In the genomic region with DNA sequence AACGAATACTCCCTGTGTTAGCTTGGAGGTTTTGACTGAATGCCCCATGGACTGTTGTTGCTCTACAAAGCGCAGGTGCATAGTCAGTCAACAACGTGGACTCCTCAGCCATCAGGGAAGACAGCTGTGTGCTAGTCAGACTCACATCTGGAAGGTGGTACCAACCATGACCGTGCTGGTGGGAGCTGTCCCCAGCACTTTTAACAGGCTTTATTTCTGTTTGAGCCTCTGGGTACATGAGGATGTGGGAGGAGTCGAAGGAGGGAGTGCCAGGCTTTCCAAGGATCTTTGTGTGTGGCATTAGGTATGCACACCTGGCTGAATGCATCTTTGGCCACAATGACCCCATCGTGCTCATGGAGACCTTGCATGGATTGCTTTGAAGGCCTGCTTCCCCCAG, we compare ENCODE assay signal across 16 cellular contexts. TPM values are rescaled to one million over a fixed set of nuclear protein-coding genes. Genes with fewer than 3 reads are reported as not detected.
DNase-seq lines count a peak whose midpoint lies in the region; ATAC-seq and TF ChIP-seq lines count a peak whose summit lies in the region.
"Had no signal": no experiment of that assay in that cellular context is flagged by ENCODE, and none has a peak within 500 bp of the region (broad histone marks: within the 10 kb centered on the region; RNA-seq: fewer than 3 reads in every experiment).

No MANE protein-coding gene starts in this region.

- H3K4me2 ChIP-seq in BLaER1 treated with 17β-estradiol and CSF1 and Interleukin-3, amounts not matched to agents 10 nM and 100 nM, result peak overlapping the region in 6 of 11 experiments; percentile 29 to 79 (median 50); a peak in 10 of 22 replicates
- H3K4me2 ChIP-seq: KMS-11 had no signal

- ATAC-seq in mucosa of descending colon, result peak; percentile 36
- no peak for ATAC-seq in omental fat pad (ENCODE audit: low FRiP score)
- no peak for ATAC-seq in sciatic nerve
- no peak for ATAC-seq in HG02973 (IDR thresholded peaks at IDR 0.05; ENCODE audit: unreplicated experiment)

- H3K4me3 ChIP-seq in BLaER1 treated with 17β-estradiol and CSF1 and Interleukin-3, amounts not matched to agents 10 nM and 100 nM, result no peak overlapping the region
- H3K4me3 ChIP-seq in colonic mucosa (no peak overlapping the region), mucosa of descending colon (no peak overlapping the region)
- H3K4me3 ChIP-seq: HAP-1 had no signal

- H3K9me3 ChIP-seq in BLaER1 treated with 17β-estradiol and CSF1 and Interleukin-3, amounts not matched to agents 10 nM and 100 nM (replicated peaks in 1 of 11), result no peaks in the 10 kb centered on the region
- H3K9me3 ChIP-seq in colonic mucosa (no peaks in the 10 kb centered on the region), mucosa of descending colon (no peaks in the 10 kb centered on the region)
- H3K9me3 ChIP-seq: HAP-1 had no signal

- intact Hi-C loops in colonic mucosa (cut with DNase I) (no loop called here), mucosa of descending colon (cut with DNase I, micrococcal nuclease) (no loop called here), sciatic nerve (cut with DNase I) (no loop called here)

- TF ChIP-seq EP300 in Ishikawa (IDR thresholded peaks at IDR 0.05; ENCODE audit: borderline replicate concordance), result no peak

- no peak for TF ChIP-seq RAD21 in Ishikawa (IDR thresholded peaks at IDR 0.05; ENCODE audit: low read depth)

- H3K4me1 ChIP-seq in BLaER1 treated with 17β-estradiol and CSF1 and Interleukin-3, amounts not matched to agents 10 nM and 100 nM, result peaks cover 26 to 69% (median 51%) of the 10 kb centered on the region in 10 experiments
- H3K4me1 ChIP-seq in colonic mucosa (peaks cover 6% of the 10 kb centered on the region), mucosa of descending colon (ENCODE audit: low read depth) (peaks cover 24% of the 10 kb centered on the region)
- H3K4me1 ChIP-seq: HAP-1 had no signal

- H3K36me3 ChIP-seq in BLaER1 treated with 17β-estradiol and CSF1 and Interleukin-3, amounts not matched to agents 10 nM and 100 nM, result no peaks in the 10 kb centered on the region
- no peaks in the 10 kb centered on the region for H3K36me3 ChIP-seq in colonic mucosa
- H3K36me3 ChIP-seq in mucosa of descending colon (ENCODE audit: low read depth), result no peaks in the 10 kb centered on the region
- H3K36me3 ChIP-seq: HAP-1 had no signal

- TF ChIP-seq CTCF in colonic mucosa (IDR thresholded peaks at IDR 0.05), result no peak
- TF ChIP-seq CTCF in mucosa of descending colon (IDR thresholded peaks at IDR 0.05), result no peak
- TF ChIP-seq CTCF in omental fat pad (IDR thresholded peaks at IDR 0.05), result no peak

- H4K20me1 ChIP-seq in BLaER1 treated with 17β-estradiol and CSF1 and Interleukin-3, amounts not matched to agents 10 nM and 100 nM, result peaks cover 0 to 18% (median 7%) of the 10 kb centered on the region in 11 experiments; a peak in 14 of 22 replicates

- peaks cover 31 to 47% (median 37%) of the 10 kb centered on the region in 11 experiments for H3K27me3 ChIP-seq in BLaER1 treated with 17β-estradiol and CSF1 and Interleukin-3, amounts not matched to agents 10 nM and 100 nM
- H3K27me3 ChIP-seq in colonic mucosa, result peaks cover 8% of the 10 kb centered on the region

- H3K9ac ChIP-seq in BLaER1 treated with 17β-estradiol and CSF1 and Interleukin-3, amounts not matched to agents 10 nM and 100 nM, result no peak overlapping the region
- no peak overlapping the region for H3K9ac ChIP-seq in colonic mucosa (ENCODE audit: low read depth in 2 of 2, low read length in 2 of 2)
- H3K9ac ChIP-seq: KMS-11 had no signal

- DNase-seq in colonic mucosa (peak; percentile 26), mucosa of descending colon (no peak), omental fat pad (ENCODE audit: low spot score) (no peak), sciatic nerve (ENCODE audit: low spot score) (no peak)
- DNase-seq: C1 segment of cervical spinal cord; CD4-positive, alpha-beta T cell; DMS 273 treated with DMSO at 0.1 percent for 48 hours; GOT3; IMR-90 had no signal

- H3K27ac ChIP-seq in BLaER1 treated with 17β-estradiol and CSF1 and Interleukin-3, amounts not matched to agents 10 nM and 100 nM, result no peak overlapping the region
- H3K27ac ChIP-seq in colonic mucosa, result no peak overlapping the region
- H3K27ac ChIP-seq: HL-60, KMS-11 had no signal

TF ChIP-seq in Ishikawa, 13 proteins besides CTCF, POLR2A, EP300 and RAD21:
- TF ChIP-seq, protein P1, sequence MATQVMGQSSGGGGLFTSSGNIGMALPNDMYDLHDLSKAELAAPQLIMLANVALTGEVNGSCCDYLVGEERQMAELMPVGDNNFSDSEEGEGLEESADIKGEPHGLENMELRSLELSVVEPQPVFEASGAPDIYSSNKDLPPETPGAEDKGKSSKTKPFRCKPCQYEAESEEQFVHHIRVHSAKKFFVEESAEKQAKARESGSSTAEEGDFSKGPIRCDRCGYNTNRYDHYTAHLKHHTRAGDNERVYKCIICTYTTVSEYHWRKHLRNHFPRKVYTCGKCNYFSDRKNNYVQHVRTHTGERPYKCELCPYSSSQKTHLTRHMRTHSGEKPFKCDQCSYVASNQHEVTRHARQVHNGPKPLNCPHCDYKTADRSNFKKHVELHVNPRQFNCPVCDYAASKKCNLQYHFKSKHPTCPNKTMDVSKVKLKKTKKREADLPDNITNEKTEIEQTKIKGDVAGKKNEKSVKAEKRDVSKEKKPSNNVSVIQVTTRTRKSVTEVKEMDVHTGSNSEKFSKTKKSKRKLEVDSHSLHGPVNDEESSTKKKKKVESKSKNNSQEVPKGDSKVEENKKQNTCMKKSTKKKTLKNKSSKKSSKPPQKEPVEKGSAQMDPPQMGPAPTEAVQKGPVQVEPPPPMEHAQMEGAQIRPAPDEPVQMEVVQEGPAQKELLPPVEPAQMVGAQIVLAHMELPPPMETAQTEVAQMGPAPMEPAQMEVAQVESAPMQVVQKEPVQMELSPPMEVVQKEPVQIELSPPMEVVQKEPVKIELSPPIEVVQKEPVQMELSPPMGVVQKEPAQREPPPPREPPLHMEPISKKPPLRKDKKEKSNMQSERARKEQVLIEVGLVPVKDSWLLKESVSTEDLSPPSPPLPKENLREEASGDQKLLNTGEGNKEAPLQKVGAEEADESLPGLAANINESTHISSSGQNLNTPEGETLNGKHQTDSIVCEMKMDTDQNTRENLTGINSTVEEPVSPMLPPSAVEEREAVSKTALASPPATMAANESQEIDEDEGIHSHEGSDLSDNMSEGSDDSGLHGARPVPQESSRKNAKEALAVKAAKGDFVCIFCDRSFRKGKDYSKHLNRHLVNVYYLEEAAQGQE (IDR thresholded peaks at IDR 0.05; ENCODE audit: low read depth), result peak; percentile 62; the same call in 1 of the 2 replicates
- no peak for TF ChIP-seq NFIC (IDR thresholded peaks at IDR 0.05)
- TF ChIP-seq, protein P2, sequence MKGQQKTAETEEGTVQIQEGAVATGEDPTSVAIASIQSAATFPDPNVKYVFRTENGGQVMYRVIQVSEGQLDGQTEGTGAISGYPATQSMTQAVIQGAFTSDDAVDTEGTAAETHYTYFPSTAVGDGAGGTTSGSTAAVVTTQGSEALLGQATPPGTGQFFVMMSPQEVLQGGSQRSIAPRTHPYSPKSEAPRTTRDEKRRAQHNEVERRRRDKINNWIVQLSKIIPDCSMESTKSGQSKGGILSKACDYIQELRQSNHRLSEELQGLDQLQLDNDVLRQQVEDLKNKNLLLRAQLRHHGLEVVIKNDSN (IDR thresholded peaks at IDR 0.05), result no peak
TF ChIP-seq in Ishikawa: peak in this region for 1.

RNA-seq across cellular contexts. Expression of a gene that starts 6.6 kb away (rescaled TPM):
- total RNA-seq in colonic mucosa, result 1 to 10 TPM; 1.4 to 4.7 TPM
- total RNA-seq in mucosa of descending colon, result under 1 TPM; 0.57 to 0.67 (median 0.63) TPM
- 1 to 10 TPM in 1 of 4 donors, under 1 TPM in 2, not detected in 1; 0.12 to 1.7 (median 0.19) TPM for total RNA-seq in omental fat pad
- total RNA-seq in sciatic nerve, result 0.27 TPM
- total RNA-seq: CD4-positive, alpha-beta T cell; G401; IMR-90 had no signal
